10 cellular contexts compared by ENCODE assay signal in genomic region chr19:4060621-4061177, GRCh38. TPM values are rescaled to one million over a fixed set of nuclear protein-coding genes. Genes with fewer than 3 reads are reported as not detected.
DNase-seq lines count a peak whose midpoint lies in the region; ATAC-seq and TF ChIP-seq lines count a peak whose summit lies in the region.
"Had no signal": no experiment of that assay in that cellular context is flagged by ENCODE, and none has a peak within 500 bp of the region (broad histone marks: within the 10 kb centered on the region; RNA-seq: fewer than 3 reads in every experiment).

No MANE protein-coding gene starts in this region.

- H3K36me3 Mint-ChIP-seq in activated naive CD4-positive, alpha-beta T cell treated with anti-CD3 and anti-CD28 coated beads, Interleukin-2, amount 50 U/mL, for 72 hours, result no peaks in the 10 kb centered on the region
- peaks cover 0 to 6% (median 0%) of the 10 kb centered on the region in 3 donors for H3K36me3 Mint-ChIP-seq in immature natural killer cell
- H3K36me3 Mint-ChIP-seq in stimulated activated memory B cell treated with anti-CD40 and anti-IgM and Interleukin-4, amounts not matched to agents 10 μg/mL and 1 μg/mL and 100 μg/mL, for 72 hours, result peaks cover 19% of the 10 kb centered on the region

- ATAC-seq in activated naive CD4-positive, alpha-beta T cell treated with anti-CD3 and anti-CD28 coated beads, Interleukin-2, amount 50 U/mL, for 72 hours, result no peak
- no peak for ATAC-seq in stimulated activated memory B cell treated with anti-CD40 and anti-IgM and Interleukin-4, amounts not matched to agents 10 μg/mL and 1 μg/mL and 100 μg/mL, for 72 hours
- ATAC-seq in HG02623 (IDR thresholded peaks at IDR 0.05; ENCODE audit: unreplicated experiment), result no peak

- H3K9me3 ChIP-seq in HEK293 (ENCODE audit: control insufficient read depth, insufficient read depth, low read depth, low read length), result no peaks in the 10 kb centered on the region

- peaks cover 3 to 25% of the 10 kb centered on the region in 2 experiments; a peak in 2 of 3 replicates for H3K36me3 ChIP-seq in HEK293 (ENCODE audit: control insufficient read depth in 2 of 2, insufficient read depth in 1 of 2, low read length in 2 of 2)

- peak overlapping the region; percentile 51 to 84 (median 81) for H3K4me3 Mint-ChIP-seq in immature natural killer cell
- H3K4me3 Mint-ChIP-seq in stimulated activated memory B cell treated with anti-CD40 and anti-IgM and Interleukin-4, amounts not matched to agents 10 μg/mL and 1 μg/mL and 100 μg/mL, for 72 hours, result peak overlapping the region; percentile 72

- POLR2A ChIA-PET in HEK293 (lab: Yijun Ruan, JAX), result no interaction called here

- DNase-seq in activated naive CD4-positive, alpha-beta T cell treated with anti-CD3 and anti-CD28 coated beads, Interleukin-2, amount 50 U/mL, for 72 hours (ENCODE audit: low spot score in 2 of 2), result no peak
- DNase-seq in immature natural killer cell (no peak), kidney glomerular epithelial cell (lab: John Stamatoyannopoulos, UW) (no peak), hypothalamus (lab: John Stamatoyannopoulos, UW) (no peak), HuH-7.5 (ENCODE audit: low spot score) (no peak)
- DNase-seq: activated CD4-positive, CD25-positive, alpha-beta regulatory T cell treated with anti-CD3 and anti-CD28 coated beads, Interleukin-2, amount 50 U/mL, for 72 hours; NCI-H1694 had no signal

- no peak for TF ChIP-seq CTCF in HEK293 (tag by site-specific recombination; IDR thresholded peaks at IDR 0.05)

- peak overlapping the region; percentile 83 to 84 for H3K27ac Mint-ChIP-seq in activated naive CD4-positive, alpha-beta T cell treated with anti-CD3 and anti-CD28 coated beads, Interleukin-2, amount 50 U/mL, for 72 hours
- H3K27ac Mint-ChIP-seq in immature natural killer cell, result peak overlapping the region; percentile 87 to 93 (median 90)
- peak overlapping the region; percentile 90 for H3K27ac Mint-ChIP-seq in stimulated activated memory B cell treated with anti-CD40 and anti-IgM and Interleukin-4, amounts not matched to agents 10 μg/mL and 1 μg/mL and 100 μg/mL, for 72 hours

- peaks cover 6 to 28% (median 23%) of the 10 kb centered on the region in 3 donors for H3K27me3 Mint-ChIP-seq in immature natural killer cell (ENCODE audit: low read depth in 3 of 3)
- no peaks in the 10 kb centered on the region for H3K27me3 Mint-ChIP-seq in stimulated activated memory B cell treated with anti-CD40 and anti-IgM and Interleukin-4, amounts not matched to agents 10 μg/mL and 1 μg/mL and 100 μg/mL, for 72 hours

- H3K4me3 ChIP-seq in HEK293 (ENCODE audit: low read depth, low read length), result no peak overlapping the region

- peaks cover 34 to 58% of the 10 kb centered on the region in 2 donors for H3K4me1 Mint-ChIP-seq in immature natural killer cell
- peaks cover 77% of the 10 kb centered on the region for H3K4me1 Mint-ChIP-seq in stimulated activated memory B cell treated with anti-CD40 and anti-IgM and Interleukin-4, amounts not matched to agents 10 μg/mL and 1 μg/mL and 100 μg/mL, for 72 hours

- no peaks in the 10 kb centered on the region for H3K9me3 Mint-ChIP-seq in activated naive CD4-positive, alpha-beta T cell treated with anti-CD3 and anti-CD28 coated beads, Interleukin-2, amount 50 U/mL, for 72 hours
- no peaks in the 10 kb centered on the region for H3K9me3 Mint-ChIP-seq in immature natural killer cell
- no peaks in the 10 kb centered on the region for H3K9me3 Mint-ChIP-seq in stimulated activated memory B cell treated with anti-CD40 and anti-IgM and Interleukin-4, amounts not matched to agents 10 μg/mL and 1 μg/mL and 100 μg/mL, for 72 hours

- CTCF ChIA-PET in HEK293 (lab: Yijun Ruan, JAX), result no interaction called here

- H3K27ac ChIP-seq in HEK293 (ENCODE audit: extremely low read depth, low read depth, low read length), result no peak overlapping the region

- 0 out of 2 replicates have a peak, but pooled peaks cover 4% of the 10 kb centered on the region for H3K4me1 ChIP-seq in HEK293 (ENCODE audit: control insufficient read depth, insufficient read depth, low read length)

TF ChIP-seq in HEK293, 187 proteins besides CTCF, POLR2A, EP300 and RAD21 (continues in another document):
- TF ChIP-seq, protein P1, sequence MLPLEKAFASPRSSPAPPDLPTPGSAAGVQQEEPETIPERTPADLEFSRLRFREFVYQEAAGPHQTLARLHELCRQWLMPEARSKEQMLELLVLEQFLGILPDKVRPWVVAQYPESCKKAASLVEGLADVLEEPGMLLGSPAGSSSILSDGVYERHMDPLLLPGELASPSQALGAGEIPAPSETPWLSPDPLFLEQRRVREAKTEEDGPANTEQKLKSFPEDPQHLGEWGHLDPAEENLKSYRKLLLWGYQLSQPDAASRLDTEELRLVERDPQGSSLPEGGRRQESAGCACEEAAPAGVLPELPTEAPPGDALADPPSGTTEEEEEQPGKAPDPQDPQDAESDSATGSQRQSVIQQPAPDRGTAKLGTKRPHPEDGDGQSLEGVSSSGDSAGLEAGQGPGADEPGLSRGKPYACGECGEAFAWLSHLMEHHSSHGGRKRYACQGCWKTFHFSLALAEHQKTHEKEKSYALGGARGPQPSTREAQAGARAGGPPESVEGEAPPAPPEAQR (tag by site-specific recombination; IDR thresholded peaks at IDR 0.05), result no peak
- TF ChIP-seq, protein P2, sequence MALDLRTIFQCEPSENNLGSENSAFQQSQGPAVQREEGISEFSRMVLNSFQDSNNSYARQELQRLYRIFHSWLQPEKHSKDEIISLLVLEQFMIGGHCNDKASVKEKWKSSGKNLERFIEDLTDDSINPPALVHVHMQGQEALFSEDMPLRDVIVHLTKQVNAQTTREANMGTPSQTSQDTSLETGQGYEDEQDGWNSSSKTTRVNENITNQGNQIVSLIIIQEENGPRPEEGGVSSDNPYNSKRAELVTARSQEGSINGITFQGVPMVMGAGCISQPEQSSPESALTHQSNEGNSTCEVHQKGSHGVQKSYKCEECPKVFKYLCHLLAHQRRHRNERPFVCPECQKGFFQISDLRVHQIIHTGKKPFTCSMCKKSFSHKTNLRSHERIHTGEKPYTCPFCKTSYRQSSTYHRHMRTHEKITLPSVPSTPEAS (tag by site-specific recombination; IDR thresholded peaks at IDR 0.05), result no peak
- no peak for TF ChIP-seq ZNF132 (tag by site-specific recombination; IDR thresholded peaks at IDR 0.05; ENCODE audit: borderline replicate concordance)
- TF ChIP-seq ZEB2 (tag by site-specific recombination; IDR thresholded peaks at IDR 0.05), result no peak
- no peak for TF ChIP-seq ZNF174 (tag by site-specific recombination; IDR thresholded peaks at IDR 0.05)
- peak; percentile 79 for TF ChIP-seq ZNF768 (tag by site-specific recombination; IDR thresholded peaks at IDR 0.05)
- no peak for TF ChIP-seq ZIC2 (tag by site-specific recombination; IDR thresholded peaks at IDR 0.05)
- TF ChIP-seq MYNN (tag by site-specific recombination; IDR thresholded peaks at IDR 0.05; ENCODE audit: borderline replicate concordance), result no peak
- TF ChIP-seq AEBP2 (tag by site-specific recombination; IDR thresholded peaks at IDR 0.05; ENCODE audit: borderline replicate concordance), result no peak
- no peak for TF ChIP-seq GLIS1 (tag by site-specific recombination; IDR thresholded peaks at IDR 0.05)
- no peak for TF ChIP-seq ZNF23 (tag by site-specific recombination; IDR thresholded peaks at IDR 0.05; ENCODE audit: borderline replicate concordance)
- TF ChIP-seq KLF10 (tag by site-specific recombination; IDR thresholded peaks at IDR 0.05), result no peak
- 0 out of 2 replicates have a peak, but pooled peaks have one; percentile 24 for TF ChIP-seq ZBTB7A (tag by site-specific recombination; IDR thresholded peaks at IDR 0.05; ENCODE audit: low read depth)
- peak; percentile 47; the same call in 1 of the 2 replicates for TF ChIP-seq BCL11B (tag by site-specific recombination; IDR thresholded peaks at IDR 0.05; ENCODE audit: low read depth)
- TF ChIP-seq PATZ1 (tag by site-specific recombination; IDR thresholded peaks at IDR 0.05), result 0 out of 2 replicates have a peak, but pooled peaks have one; percentile 20
- no peak for TF ChIP-seq YY2 (tag by site-specific recombination; IDR thresholded peaks at IDR 0.05)

RNA-seq across cellular contexts. Expression of gene ZBTB7A, which starts 6.0 kb away (rescaled TPM):
- 10 to 100 TPM; 23.4 to 26.0 TPM for total RNA-seq in activated naive CD4-positive, alpha-beta T cell treated with anti-CD3 and anti-CD28 coated beads, Interleukin-2, amount 50 U/mL, for 72 hours
- polyA plus RNA-seq in immature natural killer cell, result 10 to 100 TPM; 10.2 to 62.3 (median 29.0) TPM

RNA-seq across cellular contexts. Expression of gene PIAS4, which starts 53.2 kb away (rescaled TPM):
- 10 to 100 TPM; 28.0 to 30.6 TPM for total RNA-seq in activated naive CD4-positive, alpha-beta T cell treated with anti-CD3 and anti-CD28 coated beads, Interleukin-2, amount 50 U/mL, for 72 hours
- 1 to 10 TPM; 6.1 to 8.5 (median 7.3) TPM for polyA plus RNA-seq in immature natural killer cell
